9 cellular contexts compared by ENCODE assay signal in the genomic region with DNA sequence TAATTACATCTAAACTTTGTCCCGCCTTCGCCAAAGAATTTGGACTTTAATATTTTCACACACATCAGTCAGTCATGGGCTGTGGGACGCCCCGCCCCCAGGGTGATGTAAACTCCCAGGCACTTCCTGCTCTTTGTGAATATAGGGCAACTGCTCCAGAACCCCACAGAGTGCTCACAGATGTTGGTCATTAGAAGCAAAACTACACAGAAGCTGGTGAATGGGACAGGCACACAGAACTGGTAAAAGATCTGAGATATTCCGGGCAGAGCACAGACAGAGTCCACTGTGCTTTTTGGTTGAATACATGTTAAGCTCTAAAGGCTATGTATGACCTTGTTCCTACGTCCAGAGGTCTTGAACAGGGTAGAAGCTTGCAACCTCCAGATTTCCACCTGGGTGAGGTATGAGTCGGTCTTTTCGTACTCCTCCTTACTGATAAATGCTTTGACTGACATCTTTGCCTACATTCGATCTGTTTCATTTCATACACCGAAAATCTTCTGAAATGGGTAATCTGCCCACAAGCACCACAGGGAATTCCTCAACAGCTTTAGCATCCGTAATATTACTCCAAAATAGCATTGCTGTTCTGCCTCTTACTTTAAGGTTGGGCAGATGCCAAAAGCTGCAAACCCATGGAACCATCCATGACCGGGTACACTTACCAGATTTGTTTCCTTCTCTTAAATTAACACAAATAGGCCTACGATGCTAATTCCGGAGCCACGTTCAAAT.
DNase-seq lines count a peak whose midpoint lies in the region; ATAC-seq, FAIRE-seq and TF ChIP-seq lines count a peak whose summit lies in the region.
"Had no signal": no experiment of that assay in that cellular context is flagged by ENCODE, and none has a peak within 500 bp of the region (broad histone marks: within the 10 kb centered on the region; RNA-seq: fewer than 3 reads in every experiment).

No MANE protein-coding gene starts in this region.

- H3K4me1 Mint-ChIP-seq in chondrocyte (ENCODE audit: low read depth): peaks cover 29% of the 10 kb centered on the region

- no peaks in the 10 kb centered on the region for H3K9me3 ChIP-seq in MG63

- H3K4me3 ChIP-seq in MG63: no peak overlapping the region

- ATAC-seq in left lobe of liver (peak; percentile 93), HG03521 (IDR thresholded peaks at IDR 0.05; ENCODE audit: unreplicated experiment) (no peak)

- no peaks in the 10 kb centered on the region for H3K27me3 Mint-ChIP-seq in chondrocyte (ENCODE audit: low read depth)

- TF ChIP-seq CTCF in chondrocyte (IDR thresholded peaks at IDR 0.05): no peak

- peak; percentile 72 for DNase-seq in MG63
- no peak for DNase-seq in chondrocyte (ENCODE audit: low spot score)
- peak; percentile 71 for DNase-seq in left lobe of liver (ENCODE audit: low spot score)
- DNase-seq in urothelium cell line (ENCODE audit: low spot score): peak; percentile 3
- no peak for DNase-seq in germinal center (ENCODE audit: low spot score)
- no peak for DNase-seq in mucosa of gallbladder (ENCODE audit: low spot score)
- DNase-seq: activated effector memory CD4-positive, alpha-beta T cell treated with Interleukin-2 at 50 U/mL for 16 hours; erythroblast had no signal

- H3K27me3 ChIP-seq in MG63: no peaks in the 10 kb centered on the region

- peaks cover 6% of the 10 kb centered on the region for H3K9me3 Mint-ChIP-seq in chondrocyte (ENCODE audit: low read depth)

- H3K36me3 ChIP-seq in MG63: no peaks in the 10 kb centered on the region

- peak overlapping the region; percentile 37 for H3K4me3 Mint-ChIP-seq in chondrocyte (ENCODE audit: unreplicated experiment)

- peak overlapping the region; percentile 80 for H3K27ac Mint-ChIP-seq in chondrocyte (ENCODE audit: unreplicated experiment)

- FAIRE-seq in urothelium cell line (lab: Jason Lieb, UNC): no peak

- H3K36me3 Mint-ChIP-seq in chondrocyte (ENCODE audit: low read depth): no peaks in the 10 kb centered on the region

Comparison
In these comparisons a context has a peak if more than half of its experiments do, and no peak if none do; other contexts are left out.
1. DNase-seq: peak in MG63 (single experiment), left lobe of liver (single experiment) and urothelium cell line (single experiment); none in chondrocyte (single experiment), germinal center (single experiment) and mucosa of gallbladder (single experiment).